In genomic region chr20:49914310-49915117, GRCh38 we compare ENCODE assay signal across 8 cellular contexts.
DNase-seq lines count a peak whose midpoint lies in the region; ATAC-seq and TF ChIP-seq lines count a peak whose summit lies in the region.

No MANE protein-coding gene starts in this region.

- H3K27me3 ChIP-seq in RWPE2 (ENCODE audit: insufficient read depth, poor library complexity, severe bottlenecking), result no peaks in the 10 kb centered on the region
- H3K27me3 ChIP-seq in neuron (ENCODE audit: insufficient read depth, low read length), result no peaks in the 10 kb centered on the region

- DNase-seq in AG09309 (ENCODE audit: low read depth) (no peak), RWPE2 (ENCODE audit: low spot score) (no peak), epithelial cell of prostate (ENCODE audit: low read depth, low spot score) (no peak), NCI-H226 (no peak), D341Med (ENCODE audit: low spot score) (no peak)

- ATAC-seq in GM21447 (IDR thresholded peaks at IDR 0.05; ENCODE audit: unreplicated experiment) (peak; percentile 4), RWPE2 (ENCODE audit: low read depth) (peak; percentile 2; the same call in 1 of the 3 replicates), GM19455 (IDR thresholded peaks at IDR 0.05; ENCODE audit: unreplicated experiment) (no peak)

- peaks cover 5% of the 10 kb centered on the region for H3K4me1 ChIP-seq in RWPE2 (ENCODE audit: insufficient read depth, poor library complexity, severe bottlenecking)
- H3K4me1 ChIP-seq in neuron (ENCODE audit: insufficient read depth, low read length), result peaks cover 31% of the 10 kb centered on the region

- H3K9me3 ChIP-seq in RWPE2 (ENCODE audit: severe bottlenecking) (no peaks in the 10 kb centered on the region), neuron (ENCODE audit: low read length) (no peaks in the 10 kb centered on the region)

- peaks cover 22% of the 10 kb centered on the region for H3K36me3 ChIP-seq in RWPE2 (ENCODE audit: low read depth)
- H3K36me3 ChIP-seq in neuron (ENCODE audit: insufficient read depth, low read length), result no peaks in the 10 kb centered on the region

- H3K4me3 ChIP-seq in AG09309 (ENCODE audit: control insufficient read depth, low read depth, low read length) (peak overlapping the region; percentile 68), RWPE2 (ENCODE audit: severe bottlenecking) (peak overlapping the region; percentile 87), neuron (ENCODE audit: low read length) (peak overlapping the region; percentile 87)

- TF ChIP-seq CTCF in AG09309 (IDR thresholded peaks at IDR 0.05; ENCODE audit: control insufficient read depth, insufficient read depth, low read depth, low read length, missing control alignments) (no peak), RWPE2 (IDR thresholded peaks at IDR 0.05; ENCODE audit: poor library complexity, severe bottlenecking) (no peak)

- H3K27ac ChIP-seq in RWPE2 (ENCODE audit: poor library complexity, severe bottlenecking) (peak overlapping the region; percentile 89), epithelial cell of prostate (peak overlapping the region; percentile 99)

- H2AFZ ChIP-seq in neuron (ENCODE audit: low read depth, low read length), result peak overlapping the region; percentile 95
